ENCODE assay signal across 1 cellular context in genomic region chr16:47499700-47500264, GRCh38.
TF ChIP-seq lines count a peak whose summit lies in the region.

No MANE protein-coding gene starts in this region.

TF ChIP-seq in HepG2, 621 proteins besides CTCF, POLR2A, EP300 and RAD21 (continued from another document and continues in another):
- TF ChIP-seq MAFG (CRISPR knock-in tag; IDR thresholded peaks at IDR 0.05) (no peak), GRHL1 (CRISPR knock-in tag; conservative IDR thresholded peaks at IDR 0.05) (no peak), ZNF883 (CRISPR knock-in tag; IDR thresholded peaks at IDR 0.05; ENCODE audit: not compliant biosample characterization) (no peak), ZNF33A (CRISPR knock-in tag; IDR thresholded peaks at IDR 0.05; ENCODE audit: borderline replicate concordance) (no peak), SIN3B (IDR thresholded peaks at IDR 0.05; ENCODE audit: low read length) (no peak), ZNF367 (CRISPR knock-in tag; IDR thresholded peaks at IDR 0.05; ENCODE audit: borderline replicate concordance) (no peak), NFKBIZ (CRISPR knock-in tag; IDR thresholded peaks at IDR 0.05) (peak; percentile 48; the same call in 1 of the 2 replicates), TCF7 (IDR thresholded peaks at IDR 0.05; ENCODE audit: low read depth) (peak; percentile 43; the same call in 1 of the 2 replicates), ZNF552 (CRISPR knock-in tag; IDR thresholded peaks at IDR 0.05; ENCODE audit: borderline replicate concordance) (no peak), ARNT (IDR thresholded peaks at IDR 0.05) (no peak), MEF2D (CRISPR knock-in tag; IDR thresholded peaks at IDR 0.05) (peak; percentile 63), ZNF329 (CRISPR knock-in tag; IDR thresholded peaks at IDR 0.05; ENCODE audit: low read depth) (no peak), U2AF2 (IDR thresholded peaks at IDR 0.05; ENCODE audit: low read depth, low read length) (no peak), GLMP (CRISPR knock-in tag; IDR thresholded peaks at IDR 0.05; ENCODE audit: borderline replicate concordance) (no peak), CBFB (CRISPR knock-in tag; IDR thresholded peaks at IDR 0.05) (no peak), CHD2 (IDR thresholded peaks at IDR 0.05; ENCODE audit: low read depth, low read length) (no peak), SSRP1 (CRISPR knock-in tag; IDR thresholded peaks at IDR 0.05) (no peak), RXRB (CRISPR knock-in tag; IDR thresholded peaks at IDR 0.05; ENCODE audit: borderline replicate concordance) (peak; percentile 92), ZBTB21 (CRISPR knock-in tag; IDR thresholded peaks at IDR 0.05) (no peak), ZBTB44 (CRISPR knock-in tag; IDR thresholded peaks at IDR 0.05) (no peak), ZNF879 (CRISPR knock-in tag; IDR thresholded peaks at IDR 0.05) (no peak), MYNN (CRISPR knock-in tag; IDR thresholded peaks at IDR 0.05; ENCODE audit: low read depth) (no peak), NFE2L1 (CRISPR knock-in tag; IDR thresholded peaks at IDR 0.05; ENCODE audit: borderline replicate concordance) (no peak), ZNF33B (CRISPR knock-in tag; IDR thresholded peaks at IDR 0.05) (no peak), CSRNP2 (CRISPR knock-in tag; conservative IDR thresholded peaks at IDR 0.05; ENCODE audit: low read depth) (no peak), FIP1L1 (IDR thresholded peaks at IDR 0.05; ENCODE audit: borderline replicate concordance, insufficient read depth, low read depth, low read length) (no peak), ZNF670 (CRISPR knock-in tag; IDR thresholded peaks at IDR 0.05; ENCODE audit: borderline replicate concordance) (no peak), ZIK1 (CRISPR knock-in tag; IDR thresholded peaks at IDR 0.05; ENCODE audit: borderline replicate concordance, low read depth) (no peak), ZBTB7B (CRISPR knock-in tag; IDR thresholded peaks at IDR 0.05) (peak; percentile 46; the same call in 1 of the 2 replicates), YY1 (IDR thresholded peaks at IDR 0.05; ENCODE audit: insufficient read depth, insufficient replicate concordance, low read depth, low read length) (no peak), CREBL2 (CRISPR knock-in tag; IDR thresholded peaks at IDR 0.05; ENCODE audit: borderline replicate concordance) (no peak), TERF1 (CRISPR knock-in tag; IDR thresholded peaks at IDR 0.05) (no peak), HNF1A (IDR thresholded peaks at IDR 0.05; ENCODE audit: low read depth) (0 out of 2 replicates have a peak, but pooled peaks have one; percentile 24), HNF1A (CRISPR knock-in tag; IDR thresholded peaks at IDR 0.05; ENCODE audit: borderline replicate concordance) (0 out of 2 replicates have a peak, but pooled peaks have one; percentile 14), KDM4B (CRISPR knock-in tag; IDR thresholded peaks at IDR 0.05) (no peak), ZMYM2 (CRISPR knock-in tag; IDR thresholded peaks at IDR 0.05) (peak; percentile 77), FOXJ3 (CRISPR knock-in tag; IDR thresholded peaks at IDR 0.05; ENCODE audit: borderline replicate concordance) (peak; percentile 70; the same call in 1 of the 2 replicates), AFF4 (CRISPR knock-in tag; IDR thresholded peaks at IDR 0.05) (no peak)
- TF ChIP-seq, protein P1, sequence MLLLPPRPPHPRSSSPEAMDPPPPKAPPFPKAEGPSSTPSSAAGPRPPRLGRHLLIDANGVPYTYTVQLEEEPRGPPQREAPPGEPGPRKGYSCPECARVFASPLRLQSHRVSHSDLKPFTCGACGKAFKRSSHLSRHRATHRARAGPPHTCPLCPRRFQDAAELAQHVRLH (CRISPR knock-in tag; IDR thresholded peaks at IDR 0.05; ENCODE audit: borderline replicate concordance, low read depth) = peak; percentile 70; the same call in 1 of the 2 replicates
- TF ChIP-seq, protein P2, sequence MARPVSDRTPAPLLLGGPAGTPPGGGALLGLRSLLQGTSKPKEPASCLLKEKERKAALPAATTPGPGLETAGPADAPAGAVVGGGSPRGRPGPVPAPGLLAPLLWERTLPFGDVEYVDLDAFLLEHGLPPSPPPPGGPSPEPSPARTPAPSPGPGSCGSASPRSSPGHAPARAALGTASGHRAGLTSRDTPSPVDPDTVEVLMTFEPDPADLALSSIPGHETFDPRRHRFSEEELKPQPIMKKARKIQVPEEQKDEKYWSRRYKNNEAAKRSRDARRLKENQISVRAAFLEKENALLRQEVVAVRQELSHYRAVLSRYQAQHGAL (CRISPR knock-in tag; IDR thresholded peaks at IDR 0.05; ENCODE audit: not compliant biosample characterization) = no peak
- TF ChIP-seq, protein P3, sequence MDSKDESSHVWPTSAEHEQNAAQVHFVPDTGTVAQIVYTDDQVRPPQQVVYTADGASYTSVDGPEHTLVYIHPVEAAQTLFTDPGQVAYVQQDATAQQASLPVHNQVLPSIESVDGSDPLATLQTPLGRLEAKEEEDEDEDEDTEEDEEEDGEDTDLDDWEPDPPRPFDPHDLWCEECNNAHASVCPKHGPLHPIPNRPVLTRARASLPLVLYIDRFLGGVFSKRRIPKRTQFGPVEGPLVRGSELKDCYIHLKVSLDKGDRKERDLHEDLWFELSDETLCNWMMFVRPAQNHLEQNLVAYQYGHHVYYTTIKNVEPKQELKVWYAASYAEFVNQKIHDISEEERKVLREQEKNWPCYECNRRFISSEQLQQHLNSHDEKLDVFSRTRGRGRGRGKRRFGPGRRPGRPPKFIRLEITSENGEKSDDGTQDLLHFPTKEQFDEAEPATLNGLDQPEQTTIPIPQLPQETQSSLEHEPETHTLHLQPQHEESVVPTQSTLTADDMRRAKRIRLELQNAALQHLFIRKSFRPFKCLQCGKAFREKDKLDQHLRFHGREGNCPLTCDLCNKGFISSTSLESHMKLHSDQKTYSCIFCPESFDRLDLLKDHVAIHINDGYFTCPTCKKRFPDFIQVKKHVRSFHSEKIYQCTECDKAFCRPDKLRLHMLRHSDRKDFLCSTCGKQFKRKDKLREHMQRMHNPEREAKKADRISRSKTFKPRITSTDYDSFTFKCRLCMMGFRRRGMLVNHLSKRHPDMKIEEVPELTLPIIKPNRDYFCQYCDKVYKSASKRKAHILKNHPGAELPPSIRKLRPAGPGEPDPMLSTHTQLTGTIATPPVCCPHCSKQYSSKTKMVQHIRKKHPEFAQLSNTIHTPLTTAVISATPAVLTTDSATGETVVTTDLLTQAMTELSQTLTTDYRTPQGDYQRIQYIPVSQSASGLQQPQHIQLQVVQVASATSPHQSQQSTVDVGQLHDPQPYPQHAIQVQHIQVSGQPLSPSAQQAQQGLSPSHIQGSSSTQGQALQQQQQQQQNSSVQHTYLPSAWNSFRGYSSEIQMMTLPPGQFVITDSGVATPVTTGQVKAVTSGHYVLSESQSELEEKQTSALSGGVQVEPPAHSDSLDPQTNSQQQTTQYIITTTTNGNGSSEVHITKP (CRISPR knock-in tag; IDR thresholded peaks at IDR 0.05; ENCODE audit: low read depth) = no peak
